In genomic region chr17:82561429-82562035, GRCh38 we compare ENCODE assay signal across 24 cellular contexts. TPM values are rescaled to one million over a fixed set of nuclear protein-coding genes. Genes with fewer than 3 reads are reported as not detected.
A peak's percentile ranks its signal among the peaks of the same experiment; 100 is the strongest.
DNase-seq lines count a peak whose midpoint lies in the region; ATAC-seq, FAIRE-seq and TF ChIP-seq lines count a peak whose summit lies in the region.
"Had no signal": no experiment of that assay in that cellular context is flagged by ENCODE, and none has a peak within 500 bp of the region (broad histone marks: within the 10 kb centered on the region; RNA-seq: fewer than 3 reads in every experiment).

No MANE protein-coding gene starts in this region.

- no peaks in the 10 kb centered on the region for H3K9me3 ChIP-seq in kidney (ENCODE audit: control insufficient read depth in 1 of 2, low read length in 2 of 2)
- H3K9me3 ChIP-seq: Peyer's patch, upper lobe of left lung had no signal

- H3K4me1 ChIP-seq in kidney (ENCODE audit: control insufficient read depth in 1 of 2, insufficient read depth in 1 of 2, low read depth in 1 of 2, low read length in 2 of 2) = peaks cover 0 to 22% of the 10 kb centered on the region in 2 donors

- intact Hi-C loops in kidney (cut with DNase I) = no loop called here

- H3K36me3 Mint-ChIP-seq in activated naive CD8-positive, alpha-beta T cell = no peaks in the 10 kb centered on the region
- peaks cover 6% of the 10 kb centered on the region for H3K36me3 Mint-ChIP-seq in activated naive CD8-positive, alpha-beta T cell treated with anti-CD3 and anti-CD28 coated beads, Interleukin-2, amount 50 U/mL, for 24 hours (ENCODE audit: low read depth)

- no peak overlapping the region for H3K4me3 Mint-ChIP-seq in activated naive CD8-positive, alpha-beta T cell
- no peak overlapping the region for H3K4me3 Mint-ChIP-seq in activated naive CD8-positive, alpha-beta T cell treated with anti-CD3 and anti-CD28 coated beads, Interleukin-2, amount 50 U/mL, for 24 hours
- H3K4me3 Mint-ChIP-seq: CD4-positive, alpha-beta T cell had no signal

- ATAC-seq in activated naive CD8-positive, alpha-beta T cell treated with anti-CD3 and anti-CD28 coated beads, Interleukin-2, amount 50 U/mL, for 24 hours = no peak
- no peak for ATAC-seq in HG03039 (IDR thresholded peaks at IDR 0.05; ENCODE audit: unreplicated experiment)
- ATAC-seq: naive thymus-derived CD4-positive, alpha-beta T cell had no signal

- H3K4me1 Mint-ChIP-seq in activated naive CD8-positive, alpha-beta T cell (ENCODE audit: low read depth) = peaks cover 25% of the 10 kb centered on the region
- peaks cover 15% of the 10 kb centered on the region for H3K4me1 Mint-ChIP-seq in activated naive CD8-positive, alpha-beta T cell treated with anti-CD3 and anti-CD28 coated beads, Interleukin-2, amount 50 U/mL, for 24 hours

- no peak for DNase-seq in activated naive CD8-positive, alpha-beta T cell treated with anti-CD3 and anti-CD28 coated beads, Interleukin-2, amount 50 U/mL, for 24 hours
- DNase-seq in kidney (peak; percentile 72), kidney glomerular epithelial cell (lab: John Stamatoyannopoulos, UW) (no peak), T-helper 9 cell (no peak)
- DNase-seq: activated CD4-positive, alpha-beta T cell treated with anti-CD3 and anti-CD28 coated beads, Interleukin-2, amount 50 U/mL, for 4 hours; activated T-cell treated with anti-CD3 and anti-CD28 coated beads, Interleukin-2, amount 50 U/mL, for 48 hours; amniotic stem cell; CD4-positive, alpha-beta T cell; HCEC 1CT; Kasumi-1; mammary epithelial cell; naive thymus-derived CD4-positive, alpha-beta T cell; NCI-H1417 treated with DMSO at 0.1 percent for 48 hours; NCI-H2171 treated with DMSO at 0.1 percent for 48 hours; NCI-H774; Peyer's patch; stimulated activated CD4-positive, alpha-beta T cell treated with anti-CD3 and anti-CD28 coated beads, Interleukin-12 subunit alpha, Interleukin-12 subunit beta, amount 100 ng/mL, for 4 hours had no signal

- FAIRE-seq in kidney (lab: Jason Lieb, UNC) = no peak
- FAIRE-seq: colon, TTC549 had no signal

- H3K9me3 Mint-ChIP-seq in activated naive CD8-positive, alpha-beta T cell (ENCODE audit: low read depth) = no peaks in the 10 kb centered on the region
- H3K9me3 Mint-ChIP-seq in activated naive CD8-positive, alpha-beta T cell treated with anti-CD3 and anti-CD28 coated beads, Interleukin-2, amount 50 U/mL, for 24 hours = no peaks in the 10 kb centered on the region
- H3K9me3 Mint-ChIP-seq: CD4-positive, alpha-beta T cell; naive thymus-derived CD4-positive, alpha-beta T cell had no signal

- peak overlapping the region; percentile 61 for H3K27ac Mint-ChIP-seq in activated naive CD8-positive, alpha-beta T cell
- no peak overlapping the region for H3K27ac Mint-ChIP-seq in activated naive CD8-positive, alpha-beta T cell treated with anti-CD3 and anti-CD28 coated beads, Interleukin-2, amount 50 U/mL, for 24 hours
- H3K27ac Mint-ChIP-seq: CD4-positive, alpha-beta T cell had no signal

- no peak for TF ChIP-seq CTCF in kidney (IDR thresholded peaks at IDR 0.05; ENCODE audit: borderline replicate concordance, extremely low read depth, insufficient read depth)

- no peak overlapping the region for H3K4me3 ChIP-seq in kidney (ENCODE audit: low read length in 2 of 2)
- H3K4me3 ChIP-seq: Peyer's patch, upper lobe of left lung had no signal

- peak overlapping the region; percentile 86 for H3K27ac ChIP-seq in angular gyrus (ENCODE audit: low read depth, low read length)
- no peak overlapping the region for H3K27ac ChIP-seq in kidney (ENCODE audit: low read depth in 2 of 2, low read length in 2 of 2)
- H3K27ac ChIP-seq in temporal lobe (ENCODE audit: low read depth, low read length) = peak overlapping the region; percentile 89
- H3K27ac ChIP-seq: Peyer's patch, upper lobe of left lung had no signal

- H3K27me3 Mint-ChIP-seq in activated naive CD8-positive, alpha-beta T cell = no peaks in the 10 kb centered on the region
- H3K27me3 Mint-ChIP-seq in activated naive CD8-positive, alpha-beta T cell treated with anti-CD3 and anti-CD28 coated beads, Interleukin-2, amount 50 U/mL, for 24 hours = no peaks in the 10 kb centered on the region
- H3K27me3 Mint-ChIP-seq: CD4-positive, alpha-beta T cell; naive thymus-derived CD4-positive, alpha-beta T cell had no signal

- no peak overlapping the region for H3K9ac ChIP-seq in kidney (ENCODE audit: low read length in 2 of 2)

- peaks cover 2 to 8% of the 10 kb centered on the region in 2 donors for H3K36me3 ChIP-seq in kidney (ENCODE audit: control insufficient read depth in 1 of 2, insufficient read depth in 2 of 2, low read length in 2 of 2)

RNA-seq across cellular contexts. Expression of gene FOXK2, which starts 42.0 kb away (rescaled TPM):
- total RNA-seq in kidney (37.9 TPM), temporal lobe (27.8 TPM)
- polyA plus RNA-seq in kidney (ENCODE audit: insufficient read depth, low read depth, low replicate concordance) = 13.5 TPM

Comparison
In these comparisons a context has a peak if more than half of its experiments do, and no peak if none do; other contexts are left out.
1. H3K27ac ChIP-seq: peak in angular gyrus (single experiment) and temporal lobe (single experiment); none in kidney (0 of 2).